In the genomic region with DNA sequence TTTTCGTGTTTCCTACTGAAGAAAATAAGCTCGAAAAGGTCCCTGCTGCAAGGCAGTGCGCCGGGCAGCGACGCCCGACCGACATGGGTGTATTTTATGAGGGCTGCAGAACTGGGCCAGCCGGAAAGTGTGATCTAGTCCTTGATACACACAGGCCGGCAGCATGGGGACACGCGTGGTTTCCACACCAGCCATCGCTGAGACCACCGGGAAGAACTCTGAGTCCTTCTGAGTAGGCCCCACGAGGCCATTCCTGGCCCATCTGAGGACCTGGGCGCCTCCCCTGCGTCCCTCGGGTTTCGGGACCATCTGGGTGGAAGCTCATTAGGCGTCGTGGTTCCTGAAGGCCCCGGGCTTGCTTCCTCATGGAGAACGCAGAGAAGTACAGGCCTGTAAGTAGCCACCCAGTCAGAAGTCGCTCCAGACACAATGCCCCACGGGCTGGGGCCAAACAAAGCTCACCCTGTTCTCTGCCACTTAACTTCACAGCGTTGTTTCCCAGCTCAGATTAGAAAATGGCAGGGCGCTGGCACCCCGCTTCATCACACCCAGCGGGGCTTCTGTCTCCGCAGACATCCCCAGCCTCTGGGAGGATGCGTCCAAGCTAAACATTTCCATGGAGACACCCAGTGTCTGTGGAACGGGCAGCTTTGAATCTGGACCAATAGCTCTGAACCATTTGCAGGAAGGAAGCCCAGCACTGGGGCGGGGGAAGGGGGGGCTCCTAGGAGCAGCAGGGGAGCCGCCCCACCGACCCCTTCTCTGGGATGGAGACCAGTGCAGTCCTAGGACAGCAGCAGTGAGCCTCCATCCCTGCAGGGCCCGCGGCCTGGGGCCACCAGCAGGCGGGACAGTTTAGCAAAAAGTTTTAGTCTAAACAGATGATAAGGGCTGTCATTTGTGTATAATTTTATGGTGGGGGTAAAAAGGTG, we compare ENCODE assay signal across 12 cellular contexts. TPM values are rescaled to one million over a fixed set of nuclear protein-coding genes. Genes with fewer than 3 reads are reported as not detected.
DNase-seq lines count a peak whose midpoint lies in the region; ATAC-seq and TF ChIP-seq lines count a peak whose summit lies in the region.
"Had no signal": no experiment of that assay in that cellular context is flagged by ENCODE, and none has a peak within 500 bp of the region (broad histone marks: within the 10 kb centered on the region; RNA-seq: fewer than 3 reads in every experiment).

No MANE protein-coding gene starts in this region.

- H3K79me2 ChIP-seq in OCI-LY1 (ENCODE audit: insufficient read depth, low read length) = peaks cover 50% of the 10 kb centered on the region

- peaks cover 30% of the 10 kb centered on the region for H3K4me1 Mint-ChIP-seq in brain
- peaks cover 29 to 46% of the 10 kb centered on the region in 2 donors for H3K4me1 Mint-ChIP-seq in natural killer cell

- H2BK12ac ChIP-seq in mesenchymal stem cell (ENCODE audit: low read length in 2 of 2) = no peak overlapping the region

- H2BK120ac ChIP-seq in mesenchymal stem cell (ENCODE audit: low read depth, low read length) = no peak overlapping the region

- H3K4ac ChIP-seq in mesenchymal stem cell (ENCODE audit: low read depth in 1 of 2, low read length in 2 of 2) = peak overlapping the region in 1 of 2 experiments; percentile 26

- peak overlapping the region in 5 of 10 experiments; percentile 68 to 84 (median 72); a peak in 6 of 20 replicates for H3K4me3 ChIP-seq in BLaER1 treated with 17β-estradiol and CSF1 and Interleukin-3, amounts not matched to agents 10 nM and 100 nM
- peak overlapping the region; percentile 89 for H3K4me3 ChIP-seq in OCI-LY1 (ENCODE audit: low read depth, low read length, poor library complexity, severe bottlenecking)
- H3K4me3 ChIP-seq in mesenchymal stem cell (ENCODE audit: insufficient read depth in 1 of 2, low read depth in 1 of 2, low read length in 2 of 2) = no peak overlapping the region

- 77% methylated on average over 38 of the region's 38 CpGs for WGBS in mesenchymal stem cell

- H3K36me3 ChIP-seq in BLaER1 treated with 17β-estradiol and CSF1 and Interleukin-3, amounts not matched to agents 10 nM and 100 nM = no peaks in the 10 kb centered on the region
- peaks cover 41% of the 10 kb centered on the region for H3K36me3 ChIP-seq in OCI-LY1 (ENCODE audit: insufficient read depth, low read length)
- peaks cover 0 to 9% of the 10 kb centered on the region in 2 experiments for H3K36me3 ChIP-seq in mesenchymal stem cell (ENCODE audit: control insufficient read depth in 1 of 2, insufficient read depth in 2 of 2, low read depth in 1 of 2, low read length in 2 of 2)
- H3K36me3 ChIP-seq: stomach had no signal

- peak overlapping the region; percentile 32 to 89 (median 78) for H3K4me3 Mint-ChIP-seq in brain
- peak overlapping the region; percentile 88 for H3K4me3 Mint-ChIP-seq in natural killer cell

- H4K8ac ChIP-seq in mesenchymal stem cell (ENCODE audit: low read length) = no peak overlapping the region

- peaks cover 68% of the 10 kb centered on the region for H3K27me3 Mint-ChIP-seq in brain
- peaks cover 2 to 10% of the 10 kb centered on the region in 2 donors for H3K27me3 Mint-ChIP-seq in natural killer cell (ENCODE audit: low read depth in 2 of 2)

- peak overlapping the region in 1 of 2 experiments; percentile 21 for H3K18ac ChIP-seq in mesenchymal stem cell (ENCODE audit: low read depth in 1 of 2, low read length in 2 of 2)

- H3K14ac ChIP-seq in mesenchymal stem cell (ENCODE audit: low read length in 2 of 2) = no peak overlapping the region

- peak overlapping the region in 1 of 2 experiments; percentile 72 for H3K23ac ChIP-seq in mesenchymal stem cell (ENCODE audit: low read length in 2 of 2)

- no peak overlapping the region for H2BK5ac ChIP-seq in mesenchymal stem cell (ENCODE audit: low read depth, low read length, poor library complexity, severe bottlenecking)

- H2AFZ ChIP-seq in OCI-LY1 (ENCODE audit: low read length) = no peak overlapping the region
- no peak overlapping the region for H2AFZ ChIP-seq in mesenchymal stem cell (ENCODE audit: low read depth, low read length)

- peaks cover 6 to 50% (median 23%) of the 10 kb centered on the region in 11 experiments; a peak in 18 of 22 replicates for H4K20me1 ChIP-seq in BLaER1 treated with 17β-estradiol and CSF1 and Interleukin-3, amounts not matched to agents 10 nM and 100 nM
- no peaks in the 10 kb centered on the region for H4K20me1 ChIP-seq in OCI-LY1 (ENCODE audit: insufficient read depth, low read length)

- no peaks in the 10 kb centered on the region for H3K9me2 ChIP-seq in OCI-LY1 (ENCODE audit: low read depth, low read length)

- H3K4me1 ChIP-seq in BLaER1 treated with 17β-estradiol and CSF1 and Interleukin-3, amounts not matched to agents 10 nM and 100 nM = peaks cover 67 to 77% (median 73%) of the 10 kb centered on the region in 10 experiments
- H3K4me1 ChIP-seq in OCI-LY1 (ENCODE audit: insufficient read depth, low read length, severe bottlenecking) (peaks cover 53% of the 10 kb centered on the region), mesenchymal stem cell (ENCODE audit: control insufficient read depth, insufficient read depth, low read depth, low read length) (peaks cover 33% of the 10 kb centered on the region)

- peaks cover 2% of the 10 kb centered on the region for H3K79me1 ChIP-seq in mesenchymal stem cell (replicated peaks; ENCODE audit: low read length, poor library complexity, severe bottlenecking)

- H3F3A ChIP-seq in OCI-LY1 (ENCODE audit: insufficient read depth, low read length) = no peaks in the 10 kb centered on the region

- ATAC-seq in natural killer cell = no peak
- ATAC-seq in esophagus mucosa = no peak
- ATAC-seq in HG03280 (IDR thresholded peaks at IDR 0.05; ENCODE audit: unreplicated experiment) = no peak

- DNase-seq in natural killer cell (no peak), COLO829 (ENCODE audit: low spot score) (no peak), mesenchymal stem cell (no peak)
- DNase-seq: cerebellar nuclear complex, NCI-H2171, stomach had no signal

- H3K27ac Mint-ChIP-seq in brain = no peak overlapping the region
- peak overlapping the region; percentile 74 to 83 for H3K27ac Mint-ChIP-seq in natural killer cell

- intact Hi-C loops in natural killer cell (cut with micrococcal nuclease) = no loop called here

- no peak overlapping the region for H4K91ac ChIP-seq in mesenchymal stem cell (ENCODE audit: low read length)

- peaks cover 51 to 77% (median 66%) of the 10 kb centered on the region in 11 experiments for H3K27me3 ChIP-seq in BLaER1 treated with 17β-estradiol and CSF1 and Interleukin-3, amounts not matched to agents 10 nM and 100 nM
- H3K27me3 ChIP-seq in OCI-LY1 (ENCODE audit: insufficient read depth, low read length) (no peaks in the 10 kb centered on the region), mesenchymal stem cell (ENCODE audit: control insufficient read depth in 1 of 2, insufficient read depth in 1 of 2, low read length in 2 of 2) (peaks cover 1 to 46% of the 10 kb centered on the region in 2 experiments)

- H3K9me3 Mint-ChIP-seq in brain (peaks cover 0 to 4% (median 2%) of the 10 kb centered on the region in 5 experiments), natural killer cell (no peaks in the 10 kb centered on the region)

- no peak; the same call in 1 of the 2 replicates for TF ChIP-seq CTCF in OCI-LY1 (IDR thresholded peaks at IDR 0.05; ENCODE audit: low read length)
- no peak for TF ChIP-seq CTCF in brain (conservative IDR thresholded peaks at IDR 0.05)
- TF ChIP-seq CTCF in natural killer cell (IDR thresholded peaks at IDR 0.05) = no peak

- H3K4me2 ChIP-seq in BLaER1 treated with 17β-estradiol and CSF1 and Interleukin-3, amounts not matched to agents 10 nM and 100 nM = peak overlapping the region; percentile 89 to 99 (median 99)
- peak overlapping the region; percentile 87 for H3K4me2 ChIP-seq in OCI-LY1 (ENCODE audit: low read length)
- H3K4me2 ChIP-seq in mesenchymal stem cell (ENCODE audit: low read length, poor library complexity, severe bottlenecking) = no peak overlapping the region

- H3K9me3 ChIP-seq in BLaER1 treated with 17β-estradiol and CSF1 and Interleukin-3, amounts not matched to agents 10 nM and 100 nM (replicated peaks in 1 of 11) = no peaks in the 10 kb centered on the region
- H3K9me3 ChIP-seq in OCI-LY1 (ENCODE audit: low read length) (no peaks in the 10 kb centered on the region), mesenchymal stem cell (ENCODE audit: control insufficient read depth, low read length) (no peaks in the 10 kb centered on the region)
- H3K9me3 ChIP-seq: stomach had no signal

- H3K36me3 Mint-ChIP-seq in brain (no peaks in the 10 kb centered on the region), natural killer cell (no peaks in the 10 kb centered on the region)

- H2AK5ac ChIP-seq in mesenchymal stem cell (ENCODE audit: low read length, severe bottlenecking) = no peak overlapping the region

- no peak overlapping the region for H2BK15ac ChIP-seq in mesenchymal stem cell (ENCODE audit: low read depth, poor library complexity, severe bottlenecking)

- H3K27ac ChIP-seq in BLaER1 treated with 17β-estradiol and CSF1 and Interleukin-3, amounts not matched to agents 10 nM and 100 nM = peak overlapping the region in 8 of 11 experiments; percentile 90 to 95 (median 93); a peak in 14 of 22 replicates
- H3K27ac ChIP-seq in OCI-LY1 (ENCODE audit: low read depth, low read length, poor library complexity, severe bottlenecking) = peak overlapping the region; percentile 94
- no peak overlapping the region for H3K27ac ChIP-seq in mesenchymal stem cell (ENCODE audit: low read length, poor library complexity, severe bottlenecking)

- H3K9ac ChIP-seq in BLaER1 treated with 17β-estradiol and CSF1 and Interleukin-3, amounts not matched to agents 10 nM and 100 nM = peak overlapping the region in 7 of 11 experiments; percentile 21 to 93 (median 91); a peak in 12 of 22 replicates
- peak overlapping the region; percentile 94 for H3K9ac ChIP-seq in OCI-LY1 (ENCODE audit: low read length)
- no peak overlapping the region for H3K9ac ChIP-seq in mesenchymal stem cell (ENCODE audit: low read length)

RNA-seq across cellular contexts. Expression of a gene that starts 2.4 kb away (rescaled TPM):
- 5.5 TPM for polyA plus RNA-seq in brain (ENCODE audit: insufficient read depth, low read depth, low replicate concordance)
- total RNA-seq in natural killer cell = 10 to 100 TPM; 35.8 to 47.4 (median 37.1) TPM
- 1.8 TPM for total RNA-seq in esophagus mucosa
- 9.9 TPM for polyA plus RNA-seq in mesenchymal stem cell (2013, experiment 1 of 2)
- polyA plus RNA-seq in mesenchymal stem cell (2013, experiment 2 of 2) = 10.1 TPM
- total RNA-seq: RPMI7951 had no signal

Comparison
In these comparisons a context has a peak if more than half of its experiments do, and no peak if none do; other contexts are left out.
1. H3K27ac Mint-ChIP-seq: peak in natural killer cell (2 of 2); none in brain (0 of 5).
2. RNA of a gene that starts 2.4 kb away (total RNA-seq): 35.8 to 47.4 TPM in natural killer cell; 1.8 TPM in esophagus mucosa (single experiment); every median in the first group is over 10 times any median in the second.